8 cellular contexts compared by ENCODE assay signal in genomic region chr5:90386099-90386710, GRCh38. TPM values are rescaled to one million over a fixed set of nuclear protein-coding genes. Genes with fewer than 3 reads are reported as not detected.
DNase-seq lines count a peak whose midpoint lies in the region; ATAC-seq and TF ChIP-seq lines count a peak whose summit lies in the region.

No MANE protein-coding gene starts in this region.

- no peak for TF ChIP-seq EP300 in esophagus muscularis mucosa (IDR thresholded peaks at IDR 0.05)

- H3K4me1 ChIP-seq in esophagus muscularis mucosa (no peaks in the 10 kb centered on the region), testis (no peaks in the 10 kb centered on the region)

- ATAC-seq in HG02884 (IDR thresholded peaks at IDR 0.05; ENCODE audit: unreplicated experiment) (no peak), HG03432 (IDR thresholded peaks at IDR 0.05; ENCODE audit: unreplicated experiment) (no peak), GM21528 (IDR thresholded peaks at IDR 0.05; ENCODE audit: low FRiP score, unreplicated experiment) (no peak)

- intact Hi-C loops in esophagus muscularis mucosa (cut with DNase I), result no loop called here
- intact Hi-C loops in testis (cut with DNase I; ENCODE audit: low total_unique reads), result no loop called here

- H3K27ac ChIP-seq in esophagus muscularis mucosa (replicated peaks in 1 of 4), result no peak overlapping the region
- H3K27ac ChIP-seq in testis, result no peak overlapping the region

- no peaks in the 10 kb centered on the region for H3K27me3 ChIP-seq in esophagus muscularis mucosa
- no peaks in the 10 kb centered on the region for H3K27me3 ChIP-seq in testis

- H3K4me3 ChIP-seq in esophagus muscularis mucosa (no peak overlapping the region), testis (no peak overlapping the region)

- H3K9me3 ChIP-seq in esophagus muscularis mucosa, result no peaks in the 10 kb centered on the region
- H3K9me3 ChIP-seq in testis, result no peaks in the 10 kb centered on the region

- 82% methylated on average over 1 of the region's 1 CpG for WGBS in esophagus muscularis mucosa
- WGBS in testis, 2 donors, result 96% methylated on average over 1 of the region's 1 CpG

- TF ChIP-seq POLR2A in esophagus muscularis mucosa (IDR thresholded peaks at IDR 0.05; ENCODE audit: low read depth) (no peak), testis (IDR thresholded peaks at IDR 0.05) (no peak)

- TF ChIP-seq CTCF in esophagus muscularis mucosa (IDR thresholded peaks at IDR 0.05), result peak in 2 of 3 experiments; percentile 32 to 46
- TF ChIP-seq CTCF in testis (IDR thresholded peaks at IDR 0.05), result peak in 2 of 3 experiments; percentile 22 to 61

- DNase-seq in NOMO-1 (lab: John Stamatoyannopoulos, UW; ENCODE audit: unreplicated experiment in 2 of 2) (peak; percentile 3 to 36), NOMO-1 treated with dmso at 0.1 percent for 144 hours (lab: John Stamatoyannopoulos, UW; ENCODE audit: unreplicated experiment) (no peak), NOMO-1 treated with DMSO at 0.1 percent for 48 hours (lab: John Stamatoyannopoulos, UW; ENCODE audit: unreplicated experiment) (peak; percentile 21), esophagus muscularis mucosa (ENCODE audit: extremely low spot score) (no peak), testis (no peak)

- H3K36me3 ChIP-seq in esophagus muscularis mucosa (no peaks in the 10 kb centered on the region), testis (ENCODE audit: low read depth, missing control alignments) (no peaks in the 10 kb centered on the region)

RNA-seq across cellular contexts. Expression of gene CETN3, which starts 23.4 kb away (rescaled TPM):
- 1 to 10 TPM; 4.3 to 8.7 (median 6.2) TPM for total RNA-seq in esophagus muscularis mucosa
- 10 to 100 TPM; 56.7 to 60.9 TPM for total RNA-seq in testis
- 353 TPM for polyA plus RNA-seq in testis (ENCODE audit: insufficient read depth, low read depth, low replicate concordance)

Comparison
In these comparisons a context has a peak if more than half of its experiments do, and no peak if none do; other contexts are left out.
1. DNase-seq: peak in NOMO-1 (2 of 2) and NOMO-1 treated with DMSO at 0.1 percent for 48 hours (single experiment); none in NOMO-1 treated with dmso at 0.1 percent for 144 hours (single experiment), esophagus muscularis mucosa (single experiment) and testis (single experiment).
2. RNA of gene CETN3, which starts 23.4 kb away (total RNA-seq): 56.7 to 60.9 TPM in testis; 4.3 to 8.7 TPM in esophagus muscularis mucosa; every median in the first group is over 4 times any median in the second.